Comparison of ENCODE assay signal across 11 cellular contexts in the genomic region with DNA sequence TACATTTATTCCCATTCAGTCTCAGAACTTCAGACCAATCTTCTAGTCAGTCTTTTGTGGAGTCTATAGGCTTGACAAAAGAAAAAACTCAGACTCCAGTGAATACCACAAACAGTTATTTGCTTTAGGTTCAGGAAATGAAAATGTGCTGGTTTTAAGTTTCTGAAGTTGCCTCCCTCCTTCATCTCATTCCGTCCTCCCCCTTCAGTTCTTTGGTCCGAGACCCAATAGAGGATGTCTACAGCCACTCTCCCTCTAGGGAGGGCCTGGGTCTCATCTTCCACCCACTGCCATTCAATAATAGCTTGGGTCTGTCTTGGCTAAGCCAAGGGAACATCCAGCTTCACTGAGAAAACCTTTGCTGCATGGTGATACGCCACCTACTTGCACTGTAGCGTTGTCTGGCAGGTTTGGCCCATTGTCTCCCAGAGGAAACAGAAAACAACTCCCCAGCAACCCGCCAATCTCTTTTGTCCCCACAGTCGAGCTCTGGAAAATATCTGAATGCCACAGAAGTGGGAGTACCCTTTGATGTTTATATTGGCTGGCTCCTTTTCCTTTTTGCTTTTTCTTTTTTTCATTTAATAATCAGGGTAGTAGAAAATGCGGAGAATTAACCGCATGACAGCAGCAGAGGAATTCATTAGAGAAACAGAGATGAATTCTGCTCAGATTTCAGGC.
DNase-seq lines count a peak whose midpoint lies in the region; ATAC-seq, FAIRE-seq and TF ChIP-seq lines count a peak whose summit lies in the region.
"Had no signal": no experiment of that assay in that cellular context is flagged by ENCODE, and none has a peak within 500 bp of the region (broad histone marks: within the 10 kb centered on the region; RNA-seq: fewer than 3 reads in every experiment).

No MANE protein-coding gene starts in this region.

- DNase-seq in HAP-1 (ENCODE audit: low spot score in 2 of 2) (peak; percentile 53 to 64), bronchial epithelial cell (ENCODE audit: low read depth) (peak; percentile 17), sciatic nerve (ENCODE audit: low spot score) (no peak), SW 1271 (lab: John Stamatoyannopoulos, UW) (no peak), substantia nigra (lab: John Stamatoyannopoulos, UW) (no peak)
- no peak for DNase-seq in central memory CD4-positive, alpha-beta T cell
- DNase-seq: activated B cell treated with CpG ODN at 0.5 μM for 24 hours; NCI-H1105 treated with DMSO at 0.1 percent for 48 hours; stimulated activated CD4-positive, alpha-beta T cell treated with anti-CD3 and anti-CD28 coated beads, Interleukin-12 subunit alpha, Interleukin-12 subunit beta, amount 100 ng/mL, for 4 hours had no signal

- no peaks in the 10 kb centered on the region for H3K27me3 ChIP-seq in HAP-1 (ENCODE audit: low read depth)
- H3K27me3 ChIP-seq in bronchial epithelial cell (ENCODE audit: control insufficient read depth, insufficient read depth, low read length): no peaks in the 10 kb centered on the region
- no peaks in the 10 kb centered on the region for H3K27me3 ChIP-seq in iPS-18a (ENCODE audit: control insufficient read depth, insufficient read depth, low read length)

- peak; percentile 84 for ATAC-seq in sciatic nerve
- no peak for ATAC-seq in HG03045 (IDR thresholded peaks at IDR 0.05; ENCODE audit: unreplicated experiment)

- in situ Hi-C loops in HAP-1 (cut with MboI; ENCODE audit: low sequenced_read_pairs): no loop called here

- no peaks in the 10 kb centered on the region for H3K36me3 ChIP-seq in HAP-1 (replicated peaks)
- no peaks in the 10 kb centered on the region for H3K36me3 ChIP-seq in bronchial epithelial cell (ENCODE audit: control insufficient read depth, insufficient read depth, low read length)
- H3K36me3 ChIP-seq in iPS-18a (ENCODE audit: control insufficient read depth, low read depth, low read length): no peaks in the 10 kb centered on the region

- intact Hi-C loops in sciatic nerve (cut with DNase I): no loop called here

- no peak for TF ChIP-seq CTCF in bronchial epithelial cell (IDR thresholded peaks at IDR 0.05; ENCODE audit: insufficient read depth, low read length, severe bottlenecking)

- H3K4me1 ChIP-seq in HAP-1 (peaks cover 3% of the 10 kb centered on the region; the same call in 1 of the 2 replicates), iPS-18a (ENCODE audit: control insufficient read depth, low read depth, low read length) (peaks cover 34% of the 10 kb centered on the region)

- H3K4me3 ChIP-seq in HAP-1: no peak overlapping the region
- H3K4me3 ChIP-seq in bronchial epithelial cell (ENCODE audit: low read depth, low read length): no peak overlapping the region
- no peak overlapping the region for H3K4me3 ChIP-seq in iPS-18a (ENCODE audit: low read length)

- FAIRE-seq in bronchial epithelial cell (lab: Jason Lieb, UNC): no peak

- H3K9me3 ChIP-seq in HAP-1 (no peaks in the 10 kb centered on the region), iPS-18a (ENCODE audit: control insufficient read depth, low read depth, low read length) (no peaks in the 10 kb centered on the region)

- H3K27ac ChIP-seq in iPS-18a (ENCODE audit: low read length): peak overlapping the region; percentile 4
- no peak overlapping the region for H3K27ac ChIP-seq in substantia nigra (ENCODE audit: low read depth, low read length, poor library complexity, severe bottlenecking)

- no peak overlapping the region for H3K9ac ChIP-seq in iPS-18a (ENCODE audit: low read length)

Comparison
In these comparisons a context has a peak if more than half of its experiments do, and no peak if none do; other contexts are left out.
1. DNase-seq: peak in HAP-1 (2 of 2) and bronchial epithelial cell (single experiment); none in sciatic nerve (single experiment), SW 1271 (0 of 2), substantia nigra (0 of 49) and central memory CD4-positive, alpha-beta T cell (single experiment).